Comparison of ENCODE assay signal across 8 cellular contexts in the genomic region with DNA sequence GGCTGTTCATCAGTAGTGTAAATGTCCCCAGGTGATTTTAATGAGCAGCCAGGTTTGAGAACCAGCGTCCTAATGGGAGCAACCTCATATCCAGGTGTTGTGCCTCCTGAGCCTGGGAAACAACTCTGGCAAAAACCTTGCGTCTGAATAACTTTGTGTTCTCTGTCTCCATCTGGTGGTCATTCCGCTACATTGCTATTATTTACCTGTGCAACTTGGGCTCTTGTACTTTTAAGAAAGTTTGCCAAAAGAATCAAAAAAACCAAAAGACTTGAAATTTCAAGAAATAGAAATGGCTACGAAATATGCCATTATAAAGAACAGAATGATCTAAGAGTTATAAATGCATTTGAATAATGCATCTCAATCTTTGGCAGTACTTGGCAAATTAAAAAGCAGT. TPM values are rescaled to one million over a fixed set of nuclear protein-coding genes. Genes with fewer than 3 reads are reported as not detected.
DNase-seq lines count a peak whose midpoint lies in the region; ATAC-seq, FAIRE-seq and TF ChIP-seq lines count a peak whose summit lies in the region.
"Not testable (repeated sequence)": the region's sequence is repeated elsewhere in the genome, so short reads cannot be mapped to it uniquely, and the experiment has no call there.

No MANE protein-coding gene starts in this region.

- not testable (repeated sequence) for H3K27ac ChIP-seq in A549; lung (ENCODE audit: low read depth in 1 of 2, low read length in 1 of 2); psoas muscle

- not testable (repeated sequence) for TF ChIP-seq EP300 in A549 (IDR thresholded peaks at IDR 0.05)

- POLR2A ChIA-PET in A549 (lab: Yijun Ruan, JAX), result not testable (repeated sequence)

- not testable (repeated sequence) for H3K4me1 Mint-ChIP-seq in chondrocyte (ENCODE audit: low read depth)

- FAIRE-seq in A549 (lab: Jason Lieb, UNC) (peak; percentile 99), GM12892 (lab: Jason Lieb, UNC) (peak; percentile 94), TTC549 (lab: Jason Lieb, UNC) (peak; percentile 87)

- H3K9me3 ChIP-seq in A549; lung (ENCODE audit: control insufficient read depth in 2 of 2, insufficient read depth in 1 of 2, low read length in 1 of 2); psoas muscle: not testable (repeated sequence)

- H3K4me2 ChIP-seq in A549, result not testable (repeated sequence)

- not testable (repeated sequence) for TF ChIP-seq POLR2A in A549 (IDR thresholded peaks at IDR 0.05; ENCODE audit: low read length); GM12892 (IDR thresholded peaks at IDR 0.05; ENCODE audit: low read depth, low read length)

- H3K4me1 ChIP-seq in A549; lung (ENCODE audit: control insufficient read depth in 2 of 2, insufficient read depth in 2 of 2, low read length in 2 of 2); psoas muscle: not testable (repeated sequence)

- ATAC-seq in A549, result peak in 1 of 2 experiments; percentile 42; a peak in 3 of 6 replicates
- ATAC-seq in left ventricle myocardium superior, result peak; percentile 63
- ATAC-seq in lung (ENCODE audit: insufficient read depth, low FRiP score), result peak; percentile 43
- peak; percentile 53 to 76 (median 72) for ATAC-seq in psoas muscle

- H3K9me3 Mint-ChIP-seq in chondrocyte (ENCODE audit: low read depth), result not testable (repeated sequence)

- not testable (repeated sequence) for H3K4me3 Mint-ChIP-seq in chondrocyte (ENCODE audit: unreplicated experiment)

- not testable (repeated sequence) for TF ChIP-seq RAD21 in A549 (conservative IDR thresholded peaks at IDR 0.05 in 1 of 2, IDR thresholded peaks at IDR 0.05 in 1 of 2)

- WGBS in A549 (ENCODE audit: missing lambda C conversion rate), result under 1% methylated on average over 3 of the region's 4 CpGs
- WGBS in lung, 2 donors, result 0% methylated on average over 1 to 2 of the region's 4 CpGs
- WGBS in psoas muscle, 3 donors, result 0 to 1% (median 0%) methylated on average over 1 to 2 of the region's 4 CpGs

- intact Hi-C loops in left ventricle myocardium superior (cut with micrococcal nuclease); psoas muscle (cut with DNase I): not testable (repeated sequence)

- not testable (repeated sequence) for DNase-seq in A549 (ENCODE audit: low read depth in 1 of 2, low spot score in 1 of 2); GM12892 (ENCODE audit: insufficient read length); chondrocyte (ENCODE audit: low spot score); left ventricle myocardium superior; lung (ENCODE audit: low spot score); psoas muscle
- DNase-seq in NCI-H510A treated with DMSO at 0.1 percent for 48 hours (lab: John Stamatoyannopoulos, UW), result peak; percentile 9

- H3K36me3 Mint-ChIP-seq in chondrocyte (ENCODE audit: low read depth), result not testable (repeated sequence)

- CTCF ChIA-PET in A549 (lab: Yijun Ruan, JAX), result not testable (repeated sequence)

- H3K27ac Mint-ChIP-seq in chondrocyte (ENCODE audit: unreplicated experiment), result not testable (repeated sequence)

- peaks cover 11% of the 10 kb centered on the region for H3K27me3 Mint-ChIP-seq in chondrocyte (ENCODE audit: low read depth)

- not testable (repeated sequence) for H3K4me3 ChIP-seq in A549, lung, psoas muscle

- H3K36me3 ChIP-seq in lung (ENCODE audit: control insufficient read depth in 2 of 2, insufficient read depth in 2 of 2, low read length in 2 of 2); psoas muscle (ENCODE audit: insufficient read depth in 1 of 2, low read depth in 1 of 2): not testable (repeated sequence)

- not testable (repeated sequence) for H3K27me3 ChIP-seq in lung (ENCODE audit: control insufficient read depth, insufficient read depth); psoas muscle (ENCODE audit: insufficient read depth in 3 of 3, low read length in 2 of 3)

- TF ChIP-seq CTCF in A549 (IDR thresholded peaks at IDR 0.05); lung (IDR thresholded peaks at IDR 0.05; ENCODE audit: control extremely low read depth, extremely low read depth); psoas muscle (IDR thresholded peaks at IDR 0.05): not testable (repeated sequence)
- peak; percentile 33 for TF ChIP-seq CTCF in chondrocyte (IDR thresholded peaks at IDR 0.05)

RNA-seq across cellular contexts. Expression of gene HEATR6, which starts 44.2 kb away (rescaled TPM):
- 44.0 and 47.6 TPM in 2 replicates for polyA plus RNA-seq in A549 (2011; rRNA removed)
- polyA plus RNA-seq in A549 (2012; cell fraction: cytosol; rRNA removed), result 18.3 and 20.0 TPM in 2 replicates
- 57.9 and 68.1 TPM in 2 replicates for polyA plus RNA-seq in A549 (2012; cell fraction: nucleus; rRNA removed)
- polyA plus RNA-seq in A549 (2017; fragmentation: RNase III; extraction: RNeasy Plus Mini Kit Qiagen cat#74134 plus additional on column Dnase treatment), result 20.7 to 22.9 TPM (median 21.1 TPM) in 3 replicates
- 64.2 and 69.9 TPM in 2 replicates for polyA minus RNA-seq in A549 (2011; rRNA and poly(A)+ RNA removed)
- 7.3 TPM for polyA plus RNA-seq in GM12892 (2012; ENCODE audit: missing spikeins)
- 21.6 to 28.6 TPM (median 23.0 TPM) in 3 replicates for total RNA-seq in chondrocyte
- 12.2 TPM for total RNA-seq in left ventricle myocardium superior
- 10 to 100 TPM; 19.5 to 23.3 TPM for total RNA-seq in lung
- 1 to 10 TPM; 7.1 to 8.1 TPM for polyA plus RNA-seq in lung
- total RNA-seq in psoas muscle, result 10 to 100 TPM in 2 of 4 donors, 1 to 10 TPM in 2; 6.9 to 11.9 (median 10.0) TPM
- 1 to 10 TPM; 3.3 to 7.6 (median 6.7) TPM for polyA plus RNA-seq in psoas muscle
